Comparison of ENCODE assay signal across 7 cellular contexts in the genomic region with DNA sequence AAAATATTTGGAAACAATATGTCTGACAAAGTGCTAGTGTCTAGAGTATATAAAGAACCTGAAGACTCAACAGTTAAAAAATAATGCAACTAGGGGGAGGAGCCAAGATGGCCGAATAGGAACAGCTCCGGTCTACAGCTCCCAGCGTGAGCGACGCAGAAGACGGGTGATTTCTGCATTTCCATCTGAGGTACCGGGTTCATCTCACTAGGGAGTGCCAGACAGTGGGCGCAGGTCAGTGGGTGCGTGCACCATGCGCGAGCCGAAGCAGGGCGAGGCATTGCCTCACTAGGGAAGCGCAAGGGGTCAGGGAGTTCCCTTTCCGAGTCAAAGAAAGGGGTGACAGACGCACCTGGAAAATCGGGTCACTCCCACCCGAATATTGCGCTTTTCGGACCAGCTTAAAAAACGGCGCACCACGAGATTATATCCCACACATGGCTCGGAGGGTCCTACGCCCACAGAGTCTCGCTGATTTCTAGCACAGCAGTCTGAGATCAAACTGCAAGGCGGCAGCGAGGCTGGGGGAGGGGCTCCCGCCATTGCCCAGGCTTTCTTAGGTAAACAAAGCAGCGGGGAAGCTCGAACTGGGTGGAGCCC. TPM values are rescaled to one million over a fixed set of nuclear protein-coding genes. Genes with fewer than 3 reads are reported as not detected.
DNase-seq lines count a peak whose midpoint lies in the region; ATAC-seq, FAIRE-seq and TF ChIP-seq lines count a peak whose summit lies in the region.
"Not testable (repeated sequence)": the region's sequence is repeated elsewhere in the genome, so short reads cannot be mapped to it uniquely, and the experiment has no call there.
"Had no signal": no experiment of that assay in that cellular context is flagged by ENCODE, and none has a peak within 500 bp of the region (broad histone marks: within the 10 kb centered on the region; RNA-seq: fewer than 3 reads in every experiment).

No MANE protein-coding gene starts in this region.

- H2BK15ac ChIP-seq in H9 (ENCODE audit: low read depth, low read length), result not testable (repeated sequence)

- not testable (repeated sequence) for H3K36me3 Mint-ChIP-seq in H9 (ENCODE audit: insufficient read depth in 1 of 3, low read depth in 3 of 3)

- H3K18ac ChIP-seq in H9 (ENCODE audit: insufficient read length, low read depth, low read length), result not testable (repeated sequence)

- not testable (repeated sequence) for H4K5ac ChIP-seq in H9 (ENCODE audit: insufficient read length, low read depth, low read length)

- H3K4me1 Mint-ChIP-seq in H9, result peaks cover 5 to 10% of the 10 kb centered on the region in 2 experiments; a peak in 3 of 4 replicates

- H3K79me2 ChIP-seq in H9 (ENCODE audit: insufficient read depth, low read length); K562 (ENCODE audit: control insufficient read depth, insufficient read depth, low read length); hepatocyte: not testable (repeated sequence)

- H4K8ac ChIP-seq in H9 (replicated peaks; ENCODE audit: insufficient read length, low read depth, low read length), result not testable (repeated sequence)

- H2BK20ac ChIP-seq in H9 (ENCODE audit: low read depth, low read length, poor library complexity, severe bottlenecking), result not testable (repeated sequence)

- not testable (repeated sequence) for H3K56ac ChIP-seq in H9 (ENCODE audit: insufficient read length, low read depth, low read length)

- not testable (repeated sequence) for H3K4ac ChIP-seq in H9 (ENCODE audit: low read depth, low read length)

- in situ Hi-C loops in K562 (cut with MboI), result not testable (repeated sequence)

- H3K4me3 ChIP-seq in SJCRH30, result peak overlapping the region; percentile 57
- peak overlapping the region; percentile 2 for H3K4me3 ChIP-seq in K562
- not testable (repeated sequence) for H3K4me3 ChIP-seq in hepatocyte
- peak overlapping the region; percentile 40 for H3K4me3 ChIP-seq in neuron (ENCODE audit: low read length)

- not testable (repeated sequence) for H3K4me1 ChIP-seq in H9 (ENCODE audit: insufficient read depth, low read length); SJCRH30; K562 (replicated peaks in 1 of 2; ENCODE audit: control insufficient read depth in 2 of 2, insufficient read depth in 2 of 2, low read length in 2 of 2); hepatocyte (ENCODE audit: insufficient read depth); neuron (ENCODE audit: insufficient read depth, low read length)

- not testable (repeated sequence) for H3K9ac ChIP-seq in H9 (ENCODE audit: extremely low read depth, insufficient read length, low read length)
- H3K9ac ChIP-seq in K562 (ENCODE audit: insufficient read depth in 1 of 2, low read depth in 2 of 2, low read length in 2 of 2), result peak overlapping the region in 1 of 2 experiments; percentile 64; a peak in 1 of 4 replicates

- TF ChIP-seq EP300 in K562 (IDR thresholded peaks at IDR 0.05; ENCODE audit: low read length), result not testable (repeated sequence)

- H3T11ph ChIP-seq in H9 (ENCODE audit: low read length), result not testable (repeated sequence)

- H3K27me3 Mint-ChIP-seq in H9 (ENCODE audit: low read depth), result not testable (repeated sequence)

- H2BK5ac ChIP-seq in H9 (ENCODE audit: insufficient read length, low read length), result not testable (repeated sequence)

- H4K91ac ChIP-seq in H9 (ENCODE audit: insufficient read length, low read depth, low read length), result not testable (repeated sequence)

- H2AFZ ChIP-seq in H9 (ENCODE audit: low read length); hepatocyte: not testable (repeated sequence)
- H2AFZ ChIP-seq in K562 (ENCODE audit: low read depth, low read length) (peak overlapping the region; percentile 80), neuron (ENCODE audit: low read depth, low read length) (peak overlapping the region; percentile 46)

- not testable (repeated sequence) for H2BK120ac ChIP-seq in H9 (ENCODE audit: low read depth, low read length, poor library complexity, severe bottlenecking)

- not testable (repeated sequence) for H2BK12ac ChIP-seq in H9 (ENCODE audit: insufficient read length, low read depth, low read length)

- not testable (repeated sequence) for H3K27ac ChIP-seq in H9 (ENCODE audit: insufficient read length, low read depth, low read length); SJCRH30; K562 (ENCODE audit: extremely low read depth, low read depth, low read length); hepatocyte

- not testable (repeated sequence) for FAIRE-seq in K562 (lab: Jason Lieb, UNC)

- not testable (repeated sequence) for H3K79me1 ChIP-seq in H9 (ENCODE audit: insufficient read depth, low read depth, low read length, poor library complexity, severe bottlenecking)

- not testable (repeated sequence) for H4K20me1 ChIP-seq in H9 (ENCODE audit: control insufficient read depth, insufficient read depth, insufficient read length); K562 (replicated peaks; ENCODE audit: control insufficient read depth, insufficient read depth, low read length); hepatocyte (ENCODE audit: insufficient read depth, poor library complexity, severe bottlenecking)

- DNase-seq in A172 (ENCODE audit: low spot score), result peak; percentile 28
- not testable (repeated sequence) for DNase-seq in H9; SJCRH30; hepatocyte (ENCODE audit: low spot score)
- peak in 1 of 4 experiments; percentile 53 for DNase-seq in K562 (ENCODE audit: extremely low read depth in 1 of 4, low spot score in 3 of 4)

- CTCF ChIA-PET in K562 (lab: Yijun Ruan, JAX; ENCODE audit: low intra/inter-chr PET ratio), result not testable (repeated sequence)

- not testable (repeated sequence) for TF ChIP-seq CTCF in H9 (conservative IDR thresholded peaks at IDR 0.05); K562 (IDR thresholded peaks at IDR 0.05 in 2 of 3, conservative IDR thresholded peaks at IDR 0.05 in 1 of 3; ENCODE audit: insufficient read depth in 2 of 3, low read depth in 1 of 3, low read length in 3 of 3); hepatocyte (IDR thresholded peaks at IDR 0.05; ENCODE audit: poor library complexity)

- H3K23me2 ChIP-seq in H9 (ENCODE audit: insufficient read length, low read depth, low read length, poor library complexity, severe bottlenecking), result not testable (repeated sequence)

- no CpG with 5 or more reads among the region's 31 CpGs for WGBS in H9 (ENCODE audit: extremely low coverage, insufficient read length, low lambda C conversion rate)
- WGBS in K562 (ENCODE audit: insufficient coverage, low coverage, missing lambda C conversion rate), result 6% methylated on average over 22 of the region's 31 CpGs
- 40% methylated on average over 31 of the region's 31 CpGs for WGBS in hepatocyte (ENCODE audit: low lambda C conversion rate, missing lambda C conversion rate)

- H3K23ac ChIP-seq in H9 (ENCODE audit: insufficient read length, low read depth, low read length), result not testable (repeated sequence)

- not testable (repeated sequence) for H3K9me3 ChIP-seq in H9 (ENCODE audit: control insufficient read depth, low read depth, low read length); SJCRH30 (replicated peaks); K562 (replicated peaks; ENCODE audit: control insufficient read depth, insufficient read depth, low read depth, low read length); hepatocyte (ENCODE audit: low read depth); neuron (ENCODE audit: low read length)

- peaks cover 4 to 14% of the 10 kb centered on the region in 2 experiments; a peak in 4 of 5 replicates for H3K9me3 Mint-ChIP-seq in H9

- not testable (repeated sequence) for H3K9me2 ChIP-seq in hepatocyte (replicated peaks; ENCODE audit: insufficient read depth)

- H3K4me2 ChIP-seq in H9 (ENCODE audit: insufficient read depth, insufficient read length, low read length); K562 (ENCODE audit: insufficient read depth, low read length): not testable (repeated sequence)
- peak overlapping the region; percentile 41 for H3K4me2 ChIP-seq in hepatocyte

- not testable (repeated sequence) for H3K14ac ChIP-seq in H9 (ENCODE audit: insufficient read depth, low read length)

- H2AK5ac ChIP-seq in H9 (ENCODE audit: insufficient read length, low read length), result not testable (repeated sequence)

- H3K27ac Mint-ChIP-seq in H9, result peak overlapping the region in 2 of 3 experiments; percentile 73 to 91; a peak in 4 of 7 replicates

- TF ChIP-seq POLR2A in K562 (conservative IDR thresholded peaks at IDR 0.05), result peak; percentile 68

- POLR2A ChIA-PET in K562 (lab: Yijun Ruan, JAX), result interaction anchor here (0.7 to 2.5 kb wide), 6 partner anchors 9 to 118 kb away, joined by 3 to 7 read pairs (median 4); no protein-coding TSS in a partner anchor

- TF ChIP-seq RAD21 in K562 (CRISPR knock-in tag; conservative IDR thresholded peaks at IDR 0.05 in 1 of 2, IDR thresholded peaks at IDR 0.05 in 1 of 2), result not testable (repeated sequence)

- peak; percentile 91 for ATAC-seq in K562

- BruUV-seq in K562 (replicated peaks; lab: Mats Ljungman, UMichigan), result TSS peak; percentile 84

- H3K9me1 ChIP-seq in K562 (ENCODE audit: control insufficient read depth, insufficient read depth, low read length), result not testable (repeated sequence)

- H3K36me3 ChIP-seq in SJCRH30; K562 (ENCODE audit: control insufficient read depth, insufficient read depth, low read length); hepatocyte (replicated peaks; ENCODE audit: insufficient read depth, low read depth); neuron (ENCODE audit: insufficient read depth, low read length): not testable (repeated sequence)

- peak overlapping the region; percentile 75 to 80 for H3K4me3 Mint-ChIP-seq in H9

- H3K27me3 ChIP-seq in H9 (ENCODE audit: insufficient read depth, low read length); SJCRH30; K562 (ENCODE audit: control insufficient read depth in 2 of 2, insufficient read depth in 2 of 2, low read length in 2 of 2); hepatocyte; neuron (ENCODE audit: insufficient read depth, low read length): not testable (repeated sequence)

- intact Hi-C loops in K562 (cut with micrococcal nuclease), result not testable (repeated sequence)

RNA-seq across cellular contexts. Expression of a gene that starts 35.1 kb away (rescaled TPM):
- not detected in 2 replicates for total RNA-seq in A172 (2014; rRNA removed; shearing (Covaris generic))
- total RNA-seq in H9 (2021), result not detected in 2 replicates
- total RNA-seq in SJCRH30 (2014; rRNA removed; shearing (Covaris generic)), result 0.58 and 1.1 TPM in 2 replicates
- not detected in 2 replicates for total RNA-seq in K562 (2011; cell fraction: chromatin; rRNA removed; ENCODE audit: low replicate concordance)
- total RNA-seq in K562 (2011; cell fraction: nucleolus; rRNA removed), result not detected in 2 replicates
- total RNA-seq in K562 (2011; cell fraction: nucleoplasm; rRNA removed), result not detected in 2 replicates
- not detected in 2 replicates for total RNA-seq in K562 (2014; rRNA removed)
- total RNA-seq in K562 (2014; rRNA removed; fragmentation: Illumina TruSeq; extraction: Trizol), result not detected in 2 replicates
- total RNA-seq in K562 (2015; rRNA removed; fragmentation: Illumina TruSeq; extraction: Trizol), result not detected in 2 replicates
- total RNA-seq in K562 (2021), result not detected in 2 replicates
- polyA plus RNA-seq in K562 (2011; rRNA removed), result not detected in 2 replicates
- not detected in 2 replicates for polyA plus RNA-seq in K562 (2011; cell fraction: cytosol; rRNA removed)
- not detected in 2 replicates for polyA plus RNA-seq in K562 (2011; cell fraction: nucleus; rRNA removed)
- not detected in 2 replicates for polyA plus RNA-seq in K562 (2012)
- not detected in 2 replicates for polyA plus RNA-seq in K562 (2014; fragmentation: Illumina TruSeq; extraction: Trizol)
- polyA plus RNA-seq in K562 (2014; fragmentation: Nextera tagmentation; extraction: Ambion mirVana), result not detected
- polyA plus RNA-seq in K562 (2014; rRNA removed), result not detected in 2 replicates
- not detected in 2 replicates for polyA minus RNA-seq in K562 (2011; rRNA and poly(A)+ RNA removed)
- polyA minus RNA-seq in K562 (2011; cell fraction: cytosol; rRNA and poly(A)+ RNA removed), result not detected in 2 replicates
- polyA minus RNA-seq in K562 (2011; cell fraction: nucleus; rRNA and poly(A)+ RNA removed), result not detected in 2 replicates
- total RNA-seq in hepatocyte, result not detected in 2 replicates
- not detected in 2 replicates for polyA plus RNA-seq in hepatocyte
- polyA plus RNA-seq: CD14-positive monocyte had no signal

RNA-seq across cellular contexts. Expression of a gene that starts 38.6 kb away (rescaled TPM):
- not detected in 2 replicates for total RNA-seq in A172 (2014; rRNA removed; shearing (Covaris generic))
- total RNA-seq in H9 (2021) (not detected in 2 replicates), K562 (2014; rRNA removed) (not detected in 2 replicates), K562 (2014; rRNA removed; fragmentation: Illumina TruSeq; extraction: Trizol) (not detected in 2 replicates), K562 (2015; rRNA removed; fragmentation: Illumina TruSeq; extraction: Trizol) (not detected in 2 replicates), K562 (2021) (not detected in 2 replicates), hepatocyte (not detected in 2 replicates)
- not detected in 2 replicates for total RNA-seq in SJCRH30 (2014; rRNA removed; shearing (Covaris generic))
- not detected in 2 replicates for total RNA-seq in K562 (2011; cell fraction: chromatin; rRNA removed; ENCODE audit: low replicate concordance)
- not detected in 2 replicates for total RNA-seq in K562 (2011; cell fraction: nucleolus; rRNA removed)
- not detected in 2 replicates for total RNA-seq in K562 (2011; cell fraction: nucleoplasm; rRNA removed)
- polyA plus RNA-seq in K562 (2011; rRNA removed) (not detected in 2 replicates), K562 (2014; fragmentation: Illumina TruSeq; extraction: Trizol) (not detected in 2 replicates), K562 (2014; fragmentation: Nextera tagmentation; extraction: Ambion mirVana) (not detected), K562 (2014; rRNA removed) (not detected in 2 replicates), hepatocyte (not detected in 2 replicates)
- polyA plus RNA-seq in K562 (2011; cell fraction: cytosol; rRNA removed), result not detected in 2 replicates
- polyA plus RNA-seq in K562 (2011; cell fraction: nucleus; rRNA removed), result not detected in 2 replicates
- polyA plus RNA-seq in K562 (2012), result not detected in 2 replicates
- not detected in 2 replicates for polyA minus RNA-seq in K562 (2011; rRNA and poly(A)+ RNA removed)
- polyA minus RNA-seq in K562 (2011; cell fraction: cytosol; rRNA and poly(A)+ RNA removed), result not detected in 2 replicates
- not detected in 2 replicates for polyA minus RNA-seq in K562 (2011; cell fraction: nucleus; rRNA and poly(A)+ RNA removed)
- polyA plus RNA-seq: CD14-positive monocyte had no signal

RNA-seq across cellular contexts. Expression of a gene that starts 48.4 kb away (rescaled TPM):
- 39.9 and 40.7 TPM in 2 replicates for total RNA-seq in A172 (2014; rRNA removed; shearing (Covaris generic))
- 20.9 and 22.2 TPM in 2 replicates for total RNA-seq in H9 (2021)
- total RNA-seq in SJCRH30 (2014; rRNA removed; shearing (Covaris generic)), result 14.4 and 16.5 TPM in 2 replicates
- total RNA-seq in K562 (2011; cell fraction: chromatin; rRNA removed; ENCODE audit: low replicate concordance), result 14.7 and 55.1 TPM in 2 replicates
- total RNA-seq in K562 (2011; cell fraction: nucleolus; rRNA removed), result 6.0 and 8.9 TPM in 2 replicates
- total RNA-seq in K562 (2011; cell fraction: nucleoplasm; rRNA removed), result 11.3 and 12.2 TPM in 2 replicates
- 5.6 and 6.7 TPM in 2 replicates for total RNA-seq in K562 (2014; rRNA removed)
- 12.0 and 13.9 TPM in 2 replicates for total RNA-seq in K562 (2014; rRNA removed; fragmentation: Illumina TruSeq; extraction: Trizol)
- total RNA-seq in K562 (2015; rRNA removed; fragmentation: Illumina TruSeq; extraction: Trizol), result 11.6 and 13.1 TPM in 2 replicates
- total RNA-seq in K562 (2021), result 14.1 and 15.1 TPM in 2 replicates
- polyA plus RNA-seq in K562 (2011; rRNA removed), result 14.8 and 16.7 TPM in 2 replicates
- 3.2 and 6.6 TPM in 2 replicates for polyA plus RNA-seq in K562 (2011; cell fraction: cytosol; rRNA removed)
- polyA plus RNA-seq in K562 (2011; cell fraction: nucleus; rRNA removed), result 4.8 and 9.8 TPM in 2 replicates
- 5.9 and 7.7 TPM in 2 replicates for polyA plus RNA-seq in K562 (2012)
- 7.0 and 9.7 TPM in 2 replicates for polyA plus RNA-seq in K562 (2014; fragmentation: Illumina TruSeq; extraction: Trizol)
- 1 to 10 TPM; 2.7 to 2.9 TPM for polyA plus RNA-seq in K562 (2014; fragmentation: Nextera tagmentation; extraction: Ambion mirVana)
- 3.1 and 4.0 TPM in 2 replicates for polyA plus RNA-seq in K562 (2014; rRNA removed)
- polyA minus RNA-seq in K562 (2011; rRNA and poly(A)+ RNA removed), result 31.4 and 46.2 TPM in 2 replicates
- polyA minus RNA-seq in K562 (2011; cell fraction: cytosol; rRNA and poly(A)+ RNA removed), result 10.7 and 26.6 TPM in 2 replicates
- 18.3 and 50.9 TPM in 2 replicates for polyA minus RNA-seq in K562 (2011; cell fraction: nucleus; rRNA and poly(A)+ RNA removed)
- 36.5 and 41.1 TPM in 2 replicates for total RNA-seq in hepatocyte
- polyA plus RNA-seq in hepatocyte, result 28.7 and 39.7 TPM in 2 replicates

RNA-seq across cellular contexts. Expression of a gene that starts 54.6 kb away (rescaled TPM):
- not detected in 2 replicates for total RNA-seq in A172 (2014; rRNA removed; shearing (Covaris generic))
- total RNA-seq in H9 (2021) (not detected in 2 replicates), K562 (2014; rRNA removed) (not detected in 2 replicates), K562 (2014; rRNA removed; fragmentation: Illumina TruSeq; extraction: Trizol) (not detected in 2 replicates), K562 (2015; rRNA removed; fragmentation: Illumina TruSeq; extraction: Trizol) (not detected in 2 replicates), K562 (2021) (not detected in 2 replicates), hepatocyte (not detected in 2 replicates)
- not detected in 2 replicates for total RNA-seq in SJCRH30 (2014; rRNA removed; shearing (Covaris generic))
- not detected in 2 replicates for total RNA-seq in K562 (2011; cell fraction: chromatin; rRNA removed; ENCODE audit: low replicate concordance)
- not detected in 2 replicates for total RNA-seq in K562 (2011; cell fraction: nucleolus; rRNA removed)
- not detected in 2 replicates for total RNA-seq in K562 (2011; cell fraction: nucleoplasm; rRNA removed)
- polyA plus RNA-seq in K562 (2011; rRNA removed) (not detected in 2 replicates), K562 (2014; fragmentation: Illumina TruSeq; extraction: Trizol) (not detected in 2 replicates), K562 (2014; fragmentation: Nextera tagmentation; extraction: Ambion mirVana) (not detected), K562 (2014; rRNA removed) (not detected in 2 replicates), hepatocyte (not detected in 2 replicates)
- polyA plus RNA-seq in K562 (2011; cell fraction: cytosol; rRNA removed), result not detected in 2 replicates
- not detected in 2 replicates for polyA plus RNA-seq in K562 (2011; cell fraction: nucleus; rRNA removed)
- not detected in 2 replicates for polyA plus RNA-seq in K562 (2012)
- not detected in 2 replicates for polyA minus RNA-seq in K562 (2011; rRNA and poly(A)+ RNA removed)
- not detected in 2 replicates for polyA minus RNA-seq in K562 (2011; cell fraction: cytosol; rRNA and poly(A)+ RNA removed)
- polyA minus RNA-seq in K562 (2011; cell fraction: nucleus; rRNA and poly(A)+ RNA removed), result not detected in 2 replicates
- polyA plus RNA-seq: CD14-positive monocyte had no signal
